ENCODE assay signal across 8 cellular contexts in genomic region chr12:7188557-7189397, GRCh38. TPM values are rescaled to one million over a fixed set of nuclear protein-coding genes. Genes with fewer than 3 reads are reported as not detected.
DNase-seq lines count a peak whose midpoint lies in the region; ATAC-seq and TF ChIP-seq lines count a peak whose summit lies in the region.

No MANE protein-coding gene starts in this region.

- DNase-seq in AG09309 (ENCODE audit: low read depth) (no peak), NCI-H526 (lab: John Stamatoyannopoulos, UW) (peak; percentile 62 to 86), lung microvascular endothelial cell (ENCODE audit: low read depth in 2 of 2) (peak; percentile 95 to 100)
- peak; percentile 71 for DNase-seq in activated CD4-positive, alpha-beta memory T cell treated with anti-CD3 and anti-CD28 coated beads, Interleukin-2, amount 10 ng/mL, durations not matched to agents 7 days and 5 days
- DNase-seq in effector CD8-positive, alpha-beta T cell (lab: John Stamatoyannopoulos, UW): peak; percentile 36
- peak; percentile 31 to 66 (median 34) for DNase-seq in stimulated activated CD4-positive, alpha-beta T cell treated with anti-CD3 and anti-CD28 coated beads, TNF-alpha, amount 100 ng/mL, for 24 hours (ENCODE audit: low read depth in 3 of 3)

- H3K4me3 Mint-ChIP-seq in activated CD4-positive, alpha-beta memory T cell treated with anti-CD3 and anti-CD28 coated beads, Interleukin-2, amount 10 ng/mL, durations not matched to agents 7 days and 5 days: peak overlapping the region; percentile 85

- H3K4me1 Mint-ChIP-seq in activated CD4-positive, alpha-beta memory T cell treated with anti-CD3 and anti-CD28 coated beads, Interleukin-2, amount 10 ng/mL, durations not matched to agents 7 days and 5 days: peaks cover 27% of the 10 kb centered on the region

- POLR2A ChIA-PET in activated CD4-positive, alpha-beta memory T cell treated with anti-CD3 and anti-CD28 coated beads, Interleukin-2, amount 10 ng/mL, durations not matched to agents 7 days and 5 days (lab: Charles Lee): interaction anchor here (0.6 to 1.0 kb wide), 3 partner anchors 17 to 838 kb away, joined by 3 read pairs; no protein-coding TSS in a partner anchor

- peak overlapping the region; percentile 84 for H3K27ac Mint-ChIP-seq in activated CD4-positive, alpha-beta memory T cell treated with anti-CD3 and anti-CD28 coated beads, Interleukin-2, amount 10 ng/mL, durations not matched to agents 7 days and 5 days

- CTCF ChIA-PET in activated CD4-positive, alpha-beta memory T cell treated with anti-CD3 and anti-CD28 coated beads, Interleukin-2, amount 10 ng/mL, durations not matched to agents 7 days and 5 days (lab: Charles Lee): interaction anchor here (0.8 kb wide), 2 partner anchors 44 to 77 kb away, joined by 4 read pairs; no protein-coding TSS in a partner anchor

- TF ChIP-seq CTCF in AG09309 (IDR thresholded peaks at IDR 0.05; ENCODE audit: control insufficient read depth, insufficient read depth, low read depth, low read length, missing control alignments): peak; percentile 90

- H3K4me3 ChIP-seq in AG09309 (ENCODE audit: control insufficient read depth, low read depth, low read length): peak overlapping the region; percentile 97

- no peaks in the 10 kb centered on the region for H3K27me3 Mint-ChIP-seq in activated CD4-positive, alpha-beta memory T cell treated with anti-CD3 and anti-CD28 coated beads, Interleukin-2, amount 10 ng/mL, durations not matched to agents 7 days and 5 days

- H3K9me3 Mint-ChIP-seq in activated CD4-positive, alpha-beta memory T cell treated with anti-CD3 and anti-CD28 coated beads, Interleukin-2, amount 10 ng/mL, durations not matched to agents 7 days and 5 days: no peaks in the 10 kb centered on the region

- ATAC-seq in GM18909 (IDR thresholded peaks at IDR 0.05; ENCODE audit: poor library complexity, unreplicated experiment): peak; percentile 35
- peak; percentile 33 for ATAC-seq in HG03342 (IDR thresholded peaks at IDR 0.05; ENCODE audit: unreplicated experiment)

- H3K36me3 Mint-ChIP-seq in activated CD4-positive, alpha-beta memory T cell treated with anti-CD3 and anti-CD28 coated beads, Interleukin-2, amount 10 ng/mL, durations not matched to agents 7 days and 5 days (ENCODE audit: low read depth): peaks cover 15% of the 10 kb centered on the region

RNA-seq across cellular contexts. Expression of gene PEX5, which starts 0.7 kb away (rescaled TPM):
- 10 to 100 TPM; 15.0 to 15.4 TPM for total RNA-seq in activated CD4-positive, alpha-beta memory T cell treated with anti-CD3 and anti-CD28 coated beads, Interleukin-2, amount 10 ng/mL, durations not matched to agents 7 days and 5 days
- total RNA-seq in lung microvascular endothelial cell: 22.2 and 23.5 TPM in 2 replicates

RNA-seq across cellular contexts. Expression of gene CLSTN3, which starts 58.6 kb away (rescaled TPM):
- 100 to 1,000 TPM; 148 to 152 TPM for total RNA-seq in activated CD4-positive, alpha-beta memory T cell treated with anti-CD3 and anti-CD28 coated beads, Interleukin-2, amount 10 ng/mL, durations not matched to agents 7 days and 5 days
- 12.9 and 15.0 TPM in 2 replicates for total RNA-seq in lung microvascular endothelial cell
